Comparison of ENCODE assay signal across 14 cellular contexts in the genomic region with DNA sequence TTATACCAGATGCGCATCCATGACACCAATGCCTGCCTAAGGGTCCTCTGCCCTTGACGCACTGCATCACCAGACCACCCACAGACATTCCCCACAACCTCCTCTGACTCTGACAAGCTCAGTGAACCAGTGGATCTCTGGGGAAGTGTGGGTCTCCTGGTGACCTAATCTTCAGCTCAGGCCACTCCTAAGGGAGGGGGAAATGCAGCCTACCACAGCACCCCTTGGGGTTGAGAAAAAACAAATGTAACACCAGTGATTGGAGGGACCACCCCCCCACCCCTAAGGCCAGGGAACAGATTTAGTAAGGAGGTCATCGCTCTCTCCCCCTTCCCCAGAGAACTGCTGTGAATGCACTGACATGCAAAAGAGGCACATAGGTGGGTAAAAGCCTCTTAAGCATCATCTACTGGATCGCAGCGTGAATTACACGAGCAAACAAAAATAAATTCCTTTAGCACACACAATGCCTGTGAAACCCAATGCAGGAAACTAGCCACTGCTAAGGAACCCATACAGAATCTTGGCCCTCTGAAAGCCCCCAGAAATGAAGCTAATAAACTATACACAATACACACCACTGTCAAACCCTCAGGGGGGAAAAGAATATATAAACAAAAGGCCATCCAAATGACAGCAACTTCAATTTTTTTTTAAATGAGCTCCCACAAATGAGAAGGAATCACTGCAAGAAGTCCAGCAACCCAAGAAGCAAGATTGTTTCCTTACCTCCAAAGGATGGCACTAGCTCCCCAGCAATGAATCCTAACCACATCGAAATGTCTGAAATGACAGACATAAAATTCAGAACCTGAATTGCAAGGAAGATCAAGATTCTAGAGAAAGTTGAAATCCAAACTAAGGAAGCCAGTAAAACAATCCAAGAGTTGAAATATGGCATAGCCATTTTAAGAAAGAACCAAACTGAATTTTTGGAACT.
DNase-seq lines count a peak whose midpoint lies in the region; ATAC-seq, FAIRE-seq and TF ChIP-seq lines count a peak whose summit lies in the region.
"Had no signal": no experiment of that assay in that cellular context is flagged by ENCODE, and none has a peak within 500 bp of the region (broad histone marks: within the 10 kb centered on the region; RNA-seq: fewer than 3 reads in every experiment).

No MANE protein-coding gene starts in this region.

- intact Hi-C loops in GM12878 (cut with micrococcal nuclease; ENCODE audit: unreplicated experiment) (no loop called here), vagina (cut with DNase I) (no loop called here)

- TF ChIP-seq EP300 in GM12878 (IDR thresholded peaks at IDR 0.05; ENCODE audit: borderline replicate concordance in 1 of 2, control insufficient read depth in 1 of 2, low read depth in 2 of 2, low read length in 2 of 2), result no peak

- no peaks in the 10 kb centered on the region for H3K36me3 ChIP-seq in GM12878 (ENCODE audit: control insufficient read depth in 2 of 2, insufficient read depth in 2 of 2, low read length in 1 of 2)
- H3K36me3 ChIP-seq in keratinocyte (ENCODE audit: control insufficient read depth in 2 of 2, extremely low read depth in 1 of 2, insufficient read depth in 2 of 2, low read length in 2 of 2), result no peaks in the 10 kb centered on the region
- no peaks in the 10 kb centered on the region for H3K36me3 ChIP-seq in vagina
- H3K36me3 ChIP-seq: esophagus muscularis mucosa, left lung had no signal

- ATAC-seq in GM12878 (no peak), HG02885 (IDR thresholded peaks at IDR 0.05; ENCODE audit: poor library complexity, unreplicated experiment) (no peak)
- ATAC-seq: left lung; stimulated activated naive CD8-positive, alpha-beta T cell treated with anti-CD3 and anti-CD28 coated beads, Interleukin-15, Interleukin-2, amounts not matched to agents 100 U/mL and 50 U/mL, for 24 hours had no signal

- DNase-seq in SIG-M5 treated with dmso at 0.1 percent for 504 hours (lab: John Stamatoyannopoulos, UW; ENCODE audit: unreplicated experiment), result peak; percentile 2
- DNase-seq in SIG-M5 (lab: John Stamatoyannopoulos, UW), result no peak
- DNase-seq in HCEC 1CT, result peak; percentile 18
- DNase-seq in GM12878 (ENCODE audit: low read depth, low spot score), result no peak
- no peak for DNase-seq in keratinocyte (ENCODE audit: low read depth, low spot score)
- DNase-seq in vagina (ENCODE audit: extremely low spot score in 2 of 2), result no peak
- no peak for DNase-seq in AG08395 (ENCODE audit: low spot score)
- DNase-seq: DMS79 treated with DMSO at 0.1 percent for 48 hours; left lung; NCI-H1417 treated with DMSO at 0.1 percent for 48 hours; occipital lobe; stimulated activated naive CD8-positive, alpha-beta T cell treated with anti-CD3 and anti-CD28 coated beads, Interleukin-15, Interleukin-2, amounts not matched to agents 100 U/mL and 50 U/mL, for 24 hours had no signal

- H3K27me3 ChIP-seq in GM12878 (replicated peaks in 1 of 2; ENCODE audit: control insufficient read depth in 2 of 2, insufficient read depth in 2 of 2, low read length in 1 of 2), result no peaks in the 10 kb centered on the region
- no peaks in the 10 kb centered on the region for H3K27me3 ChIP-seq in keratinocyte (ENCODE audit: control insufficient read depth, extremely low read depth, insufficient read depth, low read length)
- H3K27me3 ChIP-seq in vagina, result no peaks in the 10 kb centered on the region
- H3K27me3 ChIP-seq: esophagus muscularis mucosa, left lung had no signal

- H3K4me1 ChIP-seq in GM12878 (ENCODE audit: control insufficient read depth, insufficient read depth, low read length) (no peaks in the 10 kb centered on the region), keratinocyte (ENCODE audit: control insufficient read depth, extremely low read depth, insufficient read depth, low read length) (peaks cover 2% of the 10 kb centered on the region), vagina (no peaks in the 10 kb centered on the region)
- H3K4me1 ChIP-seq: esophagus muscularis mucosa, left lung had no signal

- POLR2A ChIA-PET in GM12878 (lab: Charles Lee), result no interaction called here

- H3K4me3 ChIP-seq in GM12878 (no peak overlapping the region), keratinocyte (ENCODE audit: control insufficient read depth in 2 of 3, extremely low read depth in 1 of 3, insufficient read depth in 2 of 3, low read depth in 1 of 3, low read length in 3 of 3) (no peak overlapping the region), vagina (no peak overlapping the region)
- H3K4me3 ChIP-seq: esophagus muscularis mucosa, left lung had no signal

- CTCF ChIA-PET in GM12878 (lab: Yijun Ruan, JAX), result interaction anchor here (0.7 to 1.5 kb wide), 5 partner anchors 70 to 565 kb away, joined by 3 to 5 read pairs (median 3); no protein-coding TSS in a partner anchor

- TF ChIP-seq POLR2A in GM12878 (IDR thresholded peaks at IDR 0.05; ENCODE audit: low read depth, low read length) (no peak), vagina (IDR thresholded peaks at IDR 0.05) (no peak)

- H2AFZ ChIP-seq in GM12878 (ENCODE audit: control insufficient read depth, low read depth, low read length) (no peak overlapping the region), keratinocyte (ENCODE audit: control insufficient read depth, low read length) (no peak overlapping the region)

- in situ Hi-C loops in GM12878 (cut with MboI), result no loop called here

- H3K9ac ChIP-seq in GM12878 (ENCODE audit: control insufficient read depth, insufficient read depth, low read length) (no peak overlapping the region), keratinocyte (ENCODE audit: control insufficient read depth, extremely low read depth, insufficient read depth, low read length) (no peak overlapping the region)

- TF ChIP-seq CTCF in GM12878 (IDR thresholded peaks at IDR 0.05 in 2 of 3, conservative IDR thresholded peaks at IDR 0.05 in 1 of 3; ENCODE audit: control insufficient read depth in 2 of 3, extremely low read depth in 1 of 3, insufficient read depth in 1 of 3, low read depth in 3 of 3, low read length in 3 of 3), result peak; percentile 11 to 36 (median 19); a peak in 4 of 6 replicates
- peak in 2 of 3 experiments; percentile 12 to 39 for TF ChIP-seq CTCF in keratinocyte (optimal IDR thresholded peaks at IDR 0.05 in 1 of 3, IDR thresholded peaks at IDR 0.05 in 1 of 3, conservative IDR thresholded peaks at IDR 0.05 in 1 of 3; ENCODE audit: extremely low read depth in 1 of 3, insufficient read depth in 2 of 3, low read length in 3 of 3)
- no peak for TF ChIP-seq CTCF in vagina (IDR thresholded peaks at IDR 0.05)

- SMC1A ChIA-PET in GM12878 (lab: Charles Lee; ENCODE audit: uncharacterized antibody, unreplicated experiment), result interaction anchor here (0.8 to 1.6 kb wide), 3 partner anchors 45 to 524 kb away, joined by 3 to 4 read pairs (median 3); no protein-coding TSS in a partner anchor

- H3K4me2 ChIP-seq in GM12878 (ENCODE audit: control insufficient read depth, insufficient read depth) (no peak overlapping the region), keratinocyte (ENCODE audit: control insufficient read depth, extremely low read depth, insufficient read depth, low read depth, low read length) (no peak overlapping the region)

- dilution Hi-C loops in keratinocyte (cut with MboI; ENCODE audit: extremely low pct_ligation_motif_present, low sequenced_read_pairs), result no loop called here

- RAD21 ChIA-PET in GM12878 (lab: Charles Lee; ENCODE audit: unreplicated experiment), result interaction anchor here (2.0 kb wide), 1 partner anchor 520 kb away, joined by 7 read pairs; no protein-coding TSS in a partner anchor

- FAIRE-seq in GM12878 (lab: Jason Lieb, UNC) (no peak), keratinocyte (lab: Jason Lieb, UNC) (no peak)

- no peaks in the 10 kb centered on the region for H3K79me2 ChIP-seq in GM12878 (ENCODE audit: control insufficient read depth, insufficient read depth, low read length)
- H3K79me2 ChIP-seq in keratinocyte (ENCODE audit: control insufficient read depth, insufficient read depth, low read length), result no peaks in the 10 kb centered on the region

- peak; percentile 47 for TF ChIP-seq RAD21 in GM12878 (IDR thresholded peaks at IDR 0.05; ENCODE audit: insufficient read depth, low read depth, low read length)

- H4K20me1 ChIP-seq in GM12878 (ENCODE audit: control insufficient read depth, insufficient read depth) (no peaks in the 10 kb centered on the region), keratinocyte (ENCODE audit: control insufficient read depth, extremely low read depth, insufficient read depth, low read length) (no peaks in the 10 kb centered on the region)

- no peaks in the 10 kb centered on the region for H3K9me1 ChIP-seq in keratinocyte (ENCODE audit: control insufficient read depth, extremely low read depth, insufficient read depth, low read length)

- H3K9me3 ChIP-seq in GM12878 (replicated peaks; ENCODE audit: control insufficient read depth, insufficient read depth, low read length) (no peaks in the 10 kb centered on the region; the same call in 2 of the 3 replicates), keratinocyte (ENCODE audit: control insufficient read depth, low read depth, low read length) (no peaks in the 10 kb centered on the region), vagina (no peaks in the 10 kb centered on the region)

- BruUV-seq in GM12878 (replicated peaks; lab: Mats Ljungman, UMichigan), result no TSS peak

- H3K27ac ChIP-seq in GM12878 (ENCODE audit: control insufficient read depth, insufficient read depth) (no peak overlapping the region), keratinocyte (ENCODE audit: control insufficient read depth, insufficient read depth, low read length) (no peak overlapping the region), vagina (no peak overlapping the region)
- H3K27ac ChIP-seq: esophagus muscularis mucosa, left lung had no signal

- WGBS in GM12878 (ENCODE audit: insufficient coverage, insufficient replicate concordance, low lambda C conversion rate, missing lambda C conversion rate), result 22% methylated on average over 7 of the region's 7 CpGs

TF ChIP-seq in GM12878, 131 proteins besides CTCF, POLR2A, EP300 and RAD21:
- TF ChIP-seq SMC3 (IDR thresholded peaks at IDR 0.05; ENCODE audit: borderline replicate concordance, low read length) (peak; percentile 31; the same call in 1 of the 2 replicates), MEF2B (IDR thresholded peaks at IDR 0.05; ENCODE audit: partially characterized antibody, poor library complexity, severe bottlenecking) (no peak)

Comparison
In these comparisons a context has a peak if more than half of its experiments do, and no peak if none do; other contexts are left out.
1. DNase-seq: peak in SIG-M5 treated with dmso at 0.1 percent for 504 hours (single experiment) and HCEC 1CT (single experiment); none in SIG-M5 (single experiment), GM12878 (single experiment), keratinocyte (single experiment), vagina (0 of 2) and AG08395 (single experiment).
2. CTCF ChIP-seq: peak in GM12878 (3 of 3) and keratinocyte (2 of 3); none in vagina (0 of 3).